Comparison of ENCODE assay signal across 13 cellular contexts in genomic region chr17:43246456-43246855, GRCh38. TPM values are rescaled to one million over a fixed set of nuclear protein-coding genes. Genes with fewer than 3 reads are reported as not detected.
DNase-seq lines count a peak whose midpoint lies in the region; ATAC-seq and TF ChIP-seq lines count a peak whose summit lies in the region.
"Not testable (repeated sequence)": the region's sequence is repeated elsewhere in the genome, so short reads cannot be mapped to it uniquely, and the experiment has no call there.
"Had no signal": no experiment of that assay in that cellular context is flagged by ENCODE, and none has a peak within 500 bp of the region (broad histone marks: within the 10 kb centered on the region; RNA-seq: fewer than 3 reads in every experiment).

No MANE protein-coding gene starts in this region.

- not testable (repeated sequence) for TF ChIP-seq CTCF in Calu3 (IDR thresholded peaks at IDR 0.05; ENCODE audit: unreplicated experiment); activated B cell treated with CpG ODN at 0.5 μM for 24 hours (IDR thresholded peaks at IDR 0.05); esophagus squamous epithelium (IDR thresholded peaks at IDR 0.05); sigmoid colon (IDR thresholded peaks at IDR 0.05); stomach (IDR thresholded peaks at IDR 0.05)

- H3K4me3 ChIP-seq in esophagus squamous epithelium, result peak overlapping the region in 3 of 4 donors; percentile 25 to 56 (median 31)
- H3K4me3 ChIP-seq in sigmoid colon, result peak overlapping the region; percentile 17 to 35 (median 22)
- peak overlapping the region in 3 of 4 donors; percentile 24 to 32 (median 26) for H3K4me3 ChIP-seq in stomach

- ATAC-seq in activated B cell treated with CpG ODN at 0.5 μM for 24 hours (ENCODE audit: low read depth); activated naive CD8-positive, alpha-beta T cell treated with anti-CD3 and anti-CD28 coated beads, Interleukin-2, amount 10 ng/mL, durations not matched to agents 7 days and 5 days (ENCODE audit: low read depth); memory B cell (ENCODE audit: low read depth): not testable (repeated sequence)

- intact Hi-C loops in Calu3 (cut with micrococcal nuclease; ENCODE audit: unreplicated experiment); activated B cell treated with CpG ODN at 0.5 μM for 24 hours (cut with micrococcal nuclease); esophagus squamous epithelium (cut with DNase I); sigmoid colon (cut with DNase I); stomach (cut with DNase I; ENCODE audit: low total_unique reads): not testable (repeated sequence)

- H3K9me3 ChIP-seq in esophagus squamous epithelium, sigmoid colon, stomach: not testable (repeated sequence)

- not testable (repeated sequence) for BruUV-seq in Calu3 (replicated peaks; lab: Mats Ljungman, UMichigan)

- H3K27ac Mint-ChIP-seq in Calu3 (ENCODE audit: unreplicated experiment); activated B cell treated with CpG ODN at 0.5 μM for 24 hours; activated naive CD8-positive, alpha-beta T cell treated with anti-CD3 and anti-CD28 coated beads, Interleukin-2, amount 10 ng/mL, durations not matched to agents 7 days and 5 days; memory B cell: not testable (repeated sequence)

- DNase-seq in Calu3 (peak; percentile 71), activated B cell treated with CpG ODN at 0.5 μM for 24 hours (peak; percentile 82), memory B cell (ENCODE audit: low spot score in 2 of 2) (peak; percentile 67 to 88)
- DNase-seq in activated naive CD8-positive, alpha-beta T cell treated with anti-CD3 and anti-CD28 coated beads, Interleukin-2, amount 10 ng/mL, durations not matched to agents 7 days and 5 days, result peak; percentile 81
- DNase-seq in esophagus squamous epithelium (lab: John Stamatoyannopoulos, UW); sigmoid colon; stomach: not testable (repeated sequence)

- CTCF ChIA-PET in Calu3 (lab: Charles Lee); activated B cell treated with CpG ODN at 0.5 μM for 24 hours (lab: Charles Lee): not testable (repeated sequence)

- H3K27ac ChIP-seq in esophagus squamous epithelium (peak overlapping the region in 3 of 4 donors; percentile 54 to 80 (median 63)), sigmoid colon (peak overlapping the region in 3 of 4 donors; percentile 48 to 78 (median 60)), stomach (peak overlapping the region in 3 of 5 donors; percentile 72 to 76 (median 73))

- not testable (repeated sequence) for H3K36me3 Mint-ChIP-seq in Calu3 (ENCODE audit: insufficient read depth, unreplicated experiment); activated B cell treated with CpG ODN at 0.5 μM for 24 hours (ENCODE audit: low read depth); activated naive CD8-positive, alpha-beta T cell treated with anti-CD3 and anti-CD28 coated beads, Interleukin-2, amount 10 ng/mL, durations not matched to agents 7 days and 5 days; memory B cell

- H3K36me3 ChIP-seq in esophagus squamous epithelium, sigmoid colon, stomach: not testable (repeated sequence)

- H3K27me3 Mint-ChIP-seq in Calu3 (ENCODE audit: unreplicated experiment); activated B cell treated with CpG ODN at 0.5 μM for 24 hours; activated naive CD8-positive, alpha-beta T cell treated with anti-CD3 and anti-CD28 coated beads, Interleukin-2, amount 10 ng/mL, durations not matched to agents 7 days and 5 days; memory B cell: not testable (repeated sequence)

- not testable (repeated sequence) for TF ChIP-seq POLR2A in esophagus squamous epithelium (IDR thresholded peaks at IDR 0.05); sigmoid colon (IDR thresholded peaks at IDR 0.05); stomach (IDR thresholded peaks at IDR 0.05)

- WGBS in esophagus squamous epithelium, 2 donors, result 6 to 12% methylated on average over 17 to 18 of the region's 23 CpGs
- WGBS in sigmoid colon, 2 donors, result 3 to 6% methylated on average over 12 of the region's 23 CpGs
- WGBS in stomach, 5 donors, result 4 to 33% (median 7%) methylated on average over 10 to 19 of the region's 23 CpGs

- H3K27me3 ChIP-seq in esophagus squamous epithelium, sigmoid colon, stomach: not testable (repeated sequence)

- not testable (repeated sequence) for H3K4me3 Mint-ChIP-seq in Calu3 (ENCODE audit: low read depth, unreplicated experiment); activated B cell treated with CpG ODN at 0.5 μM for 24 hours; activated naive CD8-positive, alpha-beta T cell treated with anti-CD3 and anti-CD28 coated beads, Interleukin-2, amount 10 ng/mL, durations not matched to agents 7 days and 5 days; memory B cell

- H3K4me1 ChIP-seq in esophagus squamous epithelium, sigmoid colon, stomach: not testable (repeated sequence)

- POLR2A ChIA-PET in activated B cell treated with CpG ODN at 0.5 μM for 24 hours (lab: Charles Lee); activated naive CD8-positive, alpha-beta T cell treated with anti-CD3 and anti-CD28 coated beads, Interleukin-2, amount 10 ng/mL, durations not matched to agents 7 days and 5 days (lab: Charles Lee): not testable (repeated sequence)

- TF ChIP-seq EP300 in sigmoid colon (IDR thresholded peaks at IDR 0.05); stomach (IDR thresholded peaks at IDR 0.05): not testable (repeated sequence)

- H3K4me1 Mint-ChIP-seq in Calu3 (ENCODE audit: low read depth, unreplicated experiment); activated B cell treated with CpG ODN at 0.5 μM for 24 hours; activated naive CD8-positive, alpha-beta T cell treated with anti-CD3 and anti-CD28 coated beads, Interleukin-2, amount 10 ng/mL, durations not matched to agents 7 days and 5 days; memory B cell: not testable (repeated sequence)

- H3K9me3 Mint-ChIP-seq in Calu3 (ENCODE audit: low read depth, unreplicated experiment); activated B cell treated with CpG ODN at 0.5 μM for 24 hours; activated naive CD8-positive, alpha-beta T cell treated with anti-CD3 and anti-CD28 coated beads, Interleukin-2, amount 10 ng/mL, durations not matched to agents 7 days and 5 days; memory B cell: not testable (repeated sequence)

RNA-seq across cellular contexts. Expression of gene RNU2-1, which starts 12.7 kb away (rescaled TPM):
- total RNA-seq in Calu3 (2022) (5,045 and 5,662 TPM in 2 replicates), activated B cell treated with CpG ODN at 0.5 μM for 24 hours (5,480 and 7,149 TPM in 2 replicates), esophagus squamous epithelium (not detected), sigmoid colon (not detected), stomach (not detected)
- 1,000 to 10,000 TPM; 7,127 to 8,381 TPM for total RNA-seq in activated naive CD8-positive, alpha-beta T cell treated with anti-CD3 and anti-CD28 coated beads, Interleukin-2, amount 10 ng/mL, durations not matched to agents 7 days and 5 days
- polyA plus RNA-seq in sigmoid colon (not detected), stomach (not detected)
- total RNA-seq: A172, GM23248 had no signal
- polyA plus RNA-seq: AG04450; CD8-positive, alpha-beta memory T cell had no signal

RNA-seq across cellular contexts. Expression of gene CCDC200, which starts 18.0 kb away (rescaled TPM):
- total RNA-seq in Calu3 (2022) (not detected in 2 replicates), activated B cell treated with CpG ODN at 0.5 μM for 24 hours (0.73 TPM in 1 of 2 replicates, not detected in the other), esophagus squamous epithelium (not detected), sigmoid colon (not detected), stomach (under 1 TPM in 1 of 5 donors, not detected in 4; 0.55 TPM)
- total RNA-seq in activated naive CD8-positive, alpha-beta T cell treated with anti-CD3 and anti-CD28 coated beads, Interleukin-2, amount 10 ng/mL, durations not matched to agents 7 days and 5 days, result under 1 TPM in 1 of 2 experiments, not detected in 1; 0.45 TPM
- polyA plus RNA-seq in sigmoid colon (under 1 TPM in 1 of 3 donors, not detected in 2; 0.12 TPM), stomach (not detected)
- total RNA-seq: A172, GM23248, MCF 10A, Right ventricle myocardium inferior had no signal
- polyA plus RNA-seq: AG04450 had no signal

RNA-seq across cellular contexts. Expression of gene TMEM106A, which starts 34.8 kb away (rescaled TPM):
- total RNA-seq in Calu3 (2022), result 3.4 and 5.2 TPM in 2 replicates
- 46.0 and 68.0 TPM in 2 replicates for total RNA-seq in activated B cell treated with CpG ODN at 0.5 μM for 24 hours
- 10 to 100 TPM; 20.3 TPM for total RNA-seq in activated naive CD8-positive, alpha-beta T cell treated with anti-CD3 and anti-CD28 coated beads, Interleukin-2, amount 10 ng/mL, durations not matched to agents 7 days and 5 days
- total RNA-seq in esophagus squamous epithelium, result 1 to 10 TPM in 3 of 4 donors, under 1 TPM in 1; 0.27 to 2.5 (median 1.6) TPM
- total RNA-seq in sigmoid colon, result 1 to 10 TPM; 3.0 to 7.2 (median 4.7) TPM
- polyA plus RNA-seq in sigmoid colon, result 1 to 10 TPM; 2.4 to 9.4 (median 3.5) TPM
- 10 to 100 TPM in 2 of 5 donors, 1 to 10 TPM in 2, not detected in 1; 4.0 to 82.3 (median 28.2) TPM for total RNA-seq in stomach
- polyA plus RNA-seq in stomach, result 1 to 10 TPM in 2 of 3 donors, under 1 TPM in 1; 0.85 to 1.9 (median 1.8) TPM

Comparison
In these comparisons a context has a peak if more than half of its experiments do, and no peak if none do; other contexts are left out.
1. RNA of gene RNU2-1, which starts 12.7 kb away (total RNA-seq): 7,127 to 8,381 TPM in activated naive CD8-positive, alpha-beta T cell treated with anti-CD3 and anti-CD28 coated beads, Interleukin-2, amount 10 ng/mL, durations not matched to agents 7 days and 5 days, 5,480 to 7,149 TPM in activated B cell treated with CpG ODN at 0.5 μM for 24 hours and 5,045 to 5,662 TPM in Calu3; not detected in esophagus squamous epithelium, not detected in sigmoid colon and not detected in stomach; every median in the first group is over 1,000 times any median in the second.
2. Peak in every context shown above with its lines, with median percentiles within 50 percentile points of each other: H3K27ac ChIP-seq and H3K4me3 ChIP-seq.